In the genomic region with DNA sequence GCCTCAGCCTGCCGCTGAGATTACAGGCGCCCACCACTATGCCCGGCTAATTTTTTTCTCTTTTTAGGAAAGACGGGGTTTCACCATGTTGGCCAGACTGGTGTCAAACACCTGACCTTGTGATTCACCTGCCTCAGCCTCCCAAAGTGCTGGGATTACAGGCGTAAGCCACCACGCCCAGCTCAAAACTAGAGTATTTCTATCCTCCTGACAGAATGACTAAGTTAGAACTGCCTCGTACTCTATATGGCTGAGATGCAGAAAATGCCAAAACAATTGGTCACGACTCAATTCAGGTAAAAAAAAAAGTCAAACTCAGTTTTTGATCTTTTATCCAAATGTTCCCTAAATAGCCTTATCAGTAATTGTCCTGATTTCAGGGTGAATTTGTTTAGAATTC, we compare ENCODE assay signal across 1 cellular context.
TF ChIP-seq lines count a peak whose summit lies in the region.

No MANE protein-coding gene starts in this region.

TF ChIP-seq in WTC11, 78 proteins besides CTCF, POLR2A, EP300 and RAD21 (continued from another document):
- TF ChIP-seq ZNF423 (CRISPR knock-in tag; IDR thresholded peaks at IDR 0.05), result no peak
- TF ChIP-seq ZNF121 (CRISPR knock-in tag; IDR thresholded peaks at IDR 0.05), result no peak
- no peak for TF ChIP-seq PRRX2 (CRISPR knock-in tag; IDR thresholded peaks at IDR 0.05)
- TF ChIP-seq, protein P1, sequence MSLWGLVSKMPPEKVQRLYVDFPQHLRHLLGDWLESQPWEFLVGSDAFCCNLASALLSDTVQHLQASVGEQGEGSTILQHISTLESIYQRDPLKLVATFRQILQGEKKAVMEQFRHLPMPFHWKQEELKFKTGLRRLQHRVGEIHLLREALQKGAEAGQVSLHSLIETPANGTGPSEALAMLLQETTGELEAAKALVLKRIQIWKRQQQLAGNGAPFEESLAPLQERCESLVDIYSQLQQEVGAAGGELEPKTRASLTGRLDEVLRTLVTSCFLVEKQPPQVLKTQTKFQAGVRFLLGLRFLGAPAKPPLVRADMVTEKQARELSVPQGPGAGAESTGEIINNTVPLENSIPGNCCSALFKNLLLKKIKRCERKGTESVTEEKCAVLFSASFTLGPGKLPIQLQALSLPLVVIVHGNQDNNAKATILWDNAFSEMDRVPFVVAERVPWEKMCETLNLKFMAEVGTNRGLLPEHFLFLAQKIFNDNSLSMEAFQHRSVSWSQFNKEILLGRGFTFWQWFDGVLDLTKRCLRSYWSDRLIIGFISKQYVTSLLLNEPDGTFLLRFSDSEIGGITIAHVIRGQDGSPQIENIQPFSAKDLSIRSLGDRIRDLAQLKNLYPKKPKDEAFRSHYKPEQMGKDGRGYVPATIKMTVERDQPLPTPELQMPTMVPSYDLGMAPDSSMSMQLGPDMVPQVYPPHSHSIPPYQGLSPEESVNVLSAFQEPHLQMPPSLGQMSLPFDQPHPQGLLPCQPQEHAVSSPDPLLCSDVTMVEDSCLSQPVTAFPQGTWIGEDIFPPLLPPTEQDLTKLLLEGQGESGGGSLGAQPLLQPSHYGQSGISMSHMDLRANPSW (CRISPR knock-in tag; conservative IDR thresholded peaks at IDR 0.05; ENCODE audit: low read depth), result no peak
- TF ChIP-seq, protein P2, sequence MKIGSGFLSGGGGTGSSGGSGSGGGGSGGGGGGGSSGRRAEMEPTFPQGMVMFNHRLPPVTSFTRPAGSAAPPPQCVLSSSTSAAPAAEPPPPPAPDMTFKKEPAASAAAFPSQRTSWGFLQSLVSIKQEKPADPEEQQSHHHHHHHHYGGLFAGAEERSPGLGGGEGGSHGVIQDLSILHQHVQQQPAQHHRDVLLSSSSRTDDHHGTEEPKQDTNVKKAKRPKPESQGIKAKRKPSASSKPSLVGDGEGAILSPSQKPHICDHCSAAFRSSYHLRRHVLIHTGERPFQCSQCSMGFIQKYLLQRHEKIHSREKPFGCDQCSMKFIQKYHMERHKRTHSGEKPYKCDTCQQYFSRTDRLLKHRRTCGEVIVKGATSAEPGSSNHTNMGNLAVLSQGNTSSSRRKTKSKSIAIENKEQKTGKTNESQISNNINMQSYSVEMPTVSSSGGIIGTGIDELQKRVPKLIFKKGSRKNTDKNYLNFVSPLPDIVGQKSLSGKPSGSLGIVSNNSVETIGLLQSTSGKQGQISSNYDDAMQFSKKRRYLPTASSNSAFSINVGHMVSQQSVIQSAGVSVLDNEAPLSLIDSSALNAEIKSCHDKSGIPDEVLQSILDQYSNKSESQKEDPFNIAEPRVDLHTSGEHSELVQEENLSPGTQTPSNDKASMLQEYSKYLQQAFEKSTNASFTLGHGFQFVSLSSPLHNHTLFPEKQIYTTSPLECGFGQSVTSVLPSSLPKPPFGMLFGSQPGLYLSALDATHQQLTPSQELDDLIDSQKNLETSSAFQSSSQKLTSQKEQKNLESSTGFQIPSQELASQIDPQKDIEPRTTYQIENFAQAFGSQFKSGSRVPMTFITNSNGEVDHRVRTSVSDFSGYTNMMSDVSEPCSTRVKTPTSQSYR (CRISPR knock-in tag; IDR thresholded peaks at IDR 0.05), result no peak
- TF ChIP-seq, protein P3, sequence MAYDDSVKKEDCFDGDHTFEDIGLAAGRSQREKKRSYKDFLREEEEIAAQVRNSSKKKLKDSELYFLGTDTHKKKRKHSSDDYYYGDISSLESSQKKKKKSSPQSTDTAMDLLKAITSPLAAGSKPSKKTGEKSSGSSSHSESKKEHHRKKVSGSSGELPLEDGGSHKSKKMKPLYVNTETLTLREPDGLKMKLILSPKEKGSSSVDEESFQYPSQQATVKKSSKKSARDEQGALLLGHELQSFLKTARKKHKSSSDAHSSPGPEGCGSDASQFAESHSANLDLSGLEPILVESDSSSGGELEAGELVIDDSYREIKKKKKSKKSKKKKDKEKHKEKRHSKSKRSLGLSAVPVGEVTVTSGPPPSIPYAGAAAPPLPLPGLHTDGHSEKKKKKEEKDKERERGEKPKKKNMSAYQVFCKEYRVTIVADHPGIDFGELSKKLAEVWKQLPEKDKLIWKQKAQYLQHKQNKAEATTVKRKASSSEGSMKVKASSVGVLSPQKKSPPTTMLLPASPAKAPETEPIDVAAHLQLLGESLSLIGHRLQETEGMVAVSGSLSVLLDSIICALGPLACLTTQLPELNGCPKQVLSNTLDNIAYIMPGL (CRISPR knock-in tag; IDR thresholded peaks at IDR 0.05), result no peak
- TF ChIP-seq CREB1 (CRISPR knock-in tag; IDR thresholded peaks at IDR 0.05), result no peak
- TF ChIP-seq GRHL2 (CRISPR knock-in tag; IDR thresholded peaks at IDR 0.05; ENCODE audit: insufficient replicate concordance, severe bottlenecking), result no peak
- TF ChIP-seq, protein P4, sequence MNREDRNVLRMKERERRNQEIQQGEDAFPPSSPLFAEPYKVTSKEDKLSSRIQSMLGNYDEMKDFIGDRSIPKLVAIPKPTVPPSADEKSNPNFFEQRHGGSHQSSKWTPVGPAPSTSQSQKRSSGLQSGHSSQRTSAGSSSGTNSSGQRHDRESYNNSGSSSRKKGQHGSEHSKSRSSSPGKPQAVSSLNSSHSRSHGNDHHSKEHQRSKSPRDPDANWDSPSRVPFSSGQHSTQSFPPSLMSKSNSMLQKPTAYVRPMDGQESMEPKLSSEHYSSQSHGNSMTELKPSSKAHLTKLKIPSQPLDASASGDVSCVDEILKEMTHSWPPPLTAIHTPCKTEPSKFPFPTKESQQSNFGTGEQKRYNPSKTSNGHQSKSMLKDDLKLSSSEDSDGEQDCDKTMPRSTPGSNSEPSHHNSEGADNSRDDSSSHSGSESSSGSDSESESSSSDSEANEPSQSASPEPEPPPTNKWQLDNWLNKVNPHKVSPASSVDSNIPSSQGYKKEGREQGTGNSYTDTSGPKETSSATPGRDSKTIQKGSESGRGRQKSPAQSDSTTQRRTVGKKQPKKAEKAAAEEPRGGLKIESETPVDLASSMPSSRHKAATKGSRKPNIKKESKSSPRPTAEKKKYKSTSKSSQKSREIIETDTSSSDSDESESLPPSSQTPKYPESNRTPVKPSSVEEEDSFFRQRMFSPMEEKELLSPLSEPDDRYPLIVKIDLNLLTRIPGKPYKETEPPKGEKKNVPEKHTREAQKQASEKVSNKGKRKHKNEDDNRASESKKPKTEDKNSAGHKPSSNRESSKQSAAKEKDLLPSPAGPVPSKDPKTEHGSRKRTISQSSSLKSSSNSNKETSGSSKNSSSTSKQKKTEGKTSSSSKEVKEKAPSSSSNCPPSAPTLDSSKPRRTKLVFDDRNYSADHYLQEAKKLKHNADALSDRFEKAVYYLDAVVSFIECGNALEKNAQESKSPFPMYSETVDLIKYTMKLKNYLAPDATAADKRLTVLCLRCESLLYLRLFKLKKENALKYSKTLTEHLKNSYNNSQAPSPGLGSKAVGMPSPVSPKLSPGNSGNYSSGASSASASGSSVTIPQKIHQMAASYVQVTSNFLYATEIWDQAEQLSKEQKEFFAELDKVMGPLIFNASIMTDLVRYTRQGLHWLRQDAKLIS (CRISPR knock-in tag; IDR thresholded peaks at IDR 0.05; ENCODE audit: borderline replicate concordance), result no peak
